1 cellular context compared by ENCODE assay signal in genomic region chr19:33809960-33810359, GRCh38.
TF ChIP-seq lines count a peak whose summit lies in the region.

No MANE protein-coding gene starts in this region.

TF ChIP-seq in HEK293, 187 proteins besides CTCF, POLR2A, EP300 and RAD21 (continued from another document):
- TF ChIP-seq PATZ1 (tag by site-specific recombination; IDR thresholded peaks at IDR 0.05) (peak; percentile 32; the same call in 1 of the 2 replicates), ZNF610 (tag by site-specific recombination; IDR thresholded peaks at IDR 0.05; ENCODE audit: borderline replicate concordance) (no peak)
